1 cellular context compared by ENCODE assay signal in the genomic region with DNA sequence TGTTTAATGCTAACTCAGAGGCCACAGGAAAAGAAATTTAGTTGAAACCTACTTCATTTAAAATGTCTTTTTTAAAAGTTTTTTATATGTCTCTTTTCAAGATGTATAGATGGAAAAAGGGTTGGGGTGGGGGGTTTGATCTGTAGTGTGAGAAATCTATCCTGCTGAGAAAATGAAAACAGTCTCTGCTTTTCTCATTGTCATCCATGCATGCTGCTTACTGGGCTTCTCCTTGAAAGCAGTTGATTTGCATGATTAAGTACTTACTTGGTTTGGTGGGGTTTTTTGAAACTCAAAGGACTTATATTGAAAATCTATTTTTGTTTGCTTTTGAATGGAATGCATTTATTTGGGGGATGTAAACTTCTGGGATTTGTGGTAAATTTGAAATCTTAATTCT.
TF ChIP-seq lines count a peak whose summit lies in the region.

No MANE protein-coding gene starts in this region.

TF ChIP-seq in H1, 55 proteins besides CTCF, POLR2A, EP300 and RAD21 (continued from another document):
- TF ChIP-seq, protein P1, sequence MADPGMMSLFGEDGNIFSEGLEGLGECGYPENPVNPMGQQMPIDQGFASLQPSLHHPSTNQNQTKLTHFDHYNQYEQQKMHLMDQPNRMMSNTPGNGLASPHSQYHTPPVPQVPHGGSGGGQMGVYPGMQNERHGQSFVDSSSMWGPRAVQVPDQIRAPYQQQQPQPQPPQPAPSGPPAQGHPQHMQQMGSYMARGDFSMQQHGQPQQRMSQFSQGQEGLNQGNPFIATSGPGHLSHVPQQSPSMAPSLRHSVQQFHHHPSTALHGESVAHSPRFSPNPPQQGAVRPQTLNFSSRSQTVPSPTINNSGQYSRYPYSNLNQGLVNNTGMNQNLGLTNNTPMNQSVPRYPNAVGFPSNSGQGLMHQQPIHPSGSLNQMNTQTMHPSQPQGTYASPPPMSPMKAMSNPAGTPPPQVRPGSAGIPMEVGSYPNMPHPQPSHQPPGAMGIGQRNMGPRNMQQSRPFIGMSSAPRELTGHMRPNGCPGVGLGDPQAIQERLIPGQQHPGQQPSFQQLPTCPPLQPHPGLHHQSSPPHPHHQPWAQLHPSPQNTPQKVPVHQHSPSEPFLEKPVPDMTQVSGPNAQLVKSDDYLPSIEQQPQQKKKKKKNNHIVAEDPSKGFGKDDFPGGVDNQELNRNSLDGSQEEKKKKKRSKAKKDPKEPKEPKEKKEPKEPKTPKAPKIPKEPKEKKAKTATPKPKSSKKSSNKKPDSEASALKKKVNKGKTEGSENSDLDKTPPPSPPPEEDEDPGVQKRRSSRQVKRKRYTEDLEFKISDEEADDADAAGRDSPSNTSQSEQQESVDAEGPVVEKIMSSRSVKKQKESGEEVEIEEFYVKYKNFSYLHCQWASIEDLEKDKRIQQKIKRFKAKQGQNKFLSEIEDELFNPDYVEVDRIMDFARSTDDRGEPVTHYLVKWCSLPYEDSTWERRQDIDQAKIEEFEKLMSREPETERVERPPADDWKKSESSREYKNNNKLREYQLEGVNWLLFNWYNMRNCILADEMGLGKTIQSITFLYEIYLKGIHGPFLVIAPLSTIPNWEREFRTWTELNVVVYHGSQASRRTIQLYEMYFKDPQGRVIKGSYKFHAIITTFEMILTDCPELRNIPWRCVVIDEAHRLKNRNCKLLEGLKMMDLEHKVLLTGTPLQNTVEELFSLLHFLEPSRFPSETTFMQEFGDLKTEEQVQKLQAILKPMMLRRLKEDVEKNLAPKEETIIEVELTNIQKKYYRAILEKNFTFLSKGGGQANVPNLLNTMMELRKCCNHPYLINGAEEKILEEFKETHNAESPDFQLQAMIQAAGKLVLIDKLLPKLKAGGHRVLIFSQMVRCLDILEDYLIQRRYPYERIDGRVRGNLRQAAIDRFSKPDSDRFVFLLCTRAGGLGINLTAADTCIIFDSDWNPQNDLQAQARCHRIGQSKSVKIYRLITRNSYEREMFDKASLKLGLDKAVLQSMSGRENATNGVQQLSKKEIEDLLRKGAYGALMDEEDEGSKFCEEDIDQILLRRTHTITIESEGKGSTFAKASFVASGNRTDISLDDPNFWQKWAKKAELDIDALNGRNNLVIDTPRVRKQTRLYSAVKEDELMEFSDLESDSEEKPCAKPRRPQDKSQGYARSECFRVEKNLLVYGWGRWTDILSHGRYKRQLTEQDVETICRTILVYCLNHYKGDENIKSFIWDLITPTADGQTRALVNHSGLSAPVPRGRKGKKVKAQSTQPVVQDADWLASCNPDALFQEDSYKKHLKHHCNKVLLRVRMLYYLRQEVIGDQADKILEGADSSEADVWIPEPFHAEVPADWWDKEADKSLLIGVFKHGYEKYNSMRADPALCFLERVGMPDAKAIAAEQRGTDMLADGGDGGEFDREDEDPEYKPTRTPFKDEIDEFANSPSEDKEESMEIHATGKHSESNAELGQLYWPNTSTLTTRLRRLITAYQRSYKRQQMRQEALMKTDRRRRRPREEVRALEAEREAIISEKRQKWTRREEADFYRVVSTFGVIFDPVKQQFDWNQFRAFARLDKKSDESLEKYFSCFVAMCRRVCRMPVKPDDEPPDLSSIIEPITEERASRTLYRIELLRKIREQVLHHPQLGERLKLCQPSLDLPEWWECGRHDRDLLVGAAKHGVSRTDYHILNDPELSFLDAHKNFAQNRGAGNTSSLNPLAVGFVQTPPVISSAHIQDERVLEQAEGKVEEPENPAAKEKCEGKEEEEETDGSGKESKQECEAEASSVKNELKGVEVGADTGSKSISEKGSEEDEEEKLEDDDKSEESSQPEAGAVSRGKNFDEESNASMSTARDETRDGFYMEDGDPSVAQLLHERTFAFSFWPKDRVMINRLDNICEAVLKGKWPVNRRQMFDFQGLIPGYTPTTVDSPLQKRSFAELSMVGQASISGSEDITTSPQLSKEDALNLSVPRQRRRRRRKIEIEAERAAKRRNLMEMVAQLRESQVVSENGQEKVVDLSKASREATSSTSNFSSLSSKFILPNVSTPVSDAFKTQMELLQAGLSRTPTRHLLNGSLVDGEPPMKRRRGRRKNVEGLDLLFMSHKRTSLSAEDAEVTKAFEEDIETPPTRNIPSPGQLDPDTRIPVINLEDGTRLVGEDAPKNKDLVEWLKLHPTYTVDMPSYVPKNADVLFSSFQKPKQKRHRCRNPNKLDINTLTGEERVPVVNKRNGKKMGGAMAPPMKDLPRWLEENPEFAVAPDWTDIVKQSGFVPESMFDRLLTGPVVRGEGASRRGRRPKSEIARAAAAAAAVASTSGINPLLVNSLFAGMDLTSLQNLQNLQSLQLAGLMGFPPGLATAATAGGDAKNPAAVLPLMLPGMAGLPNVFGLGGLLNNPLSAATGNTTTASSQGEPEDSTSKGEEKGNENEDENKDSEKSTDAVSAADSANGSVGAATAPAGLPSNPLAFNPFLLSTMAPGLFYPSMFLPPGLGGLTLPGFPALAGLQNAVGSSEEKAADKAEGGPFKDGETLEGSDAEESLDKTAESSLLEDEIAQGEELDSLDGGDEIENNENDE (IDR thresholded peaks at IDR 0.05; ENCODE audit: insufficient replicate concordance, low read length): peak; percentile 42
- TF ChIP-seq BACH1 (IDR thresholded peaks at IDR 0.05; ENCODE audit: low read length) (no peak), EZH2 (IDR thresholded peaks at IDR 0.05; ENCODE audit: low read depth, low read length, severe bottlenecking) (no peak), MAFK (IDR thresholded peaks at IDR 0.05; ENCODE audit: low read depth, low read length) (peak; percentile 20; the same call in 1 of the 2 replicates)
